ENCODE assay signal across 19 cellular contexts in genomic region chr18:36338420-36338933, GRCh38. TPM values are rescaled to one million over a fixed set of nuclear protein-coding genes. Genes with fewer than 3 reads are reported as not detected.
"Had no signal": no experiment of that assay in that cellular context is flagged by ENCODE, and none has a peak within 500 bp of the region (broad histone marks: within the 10 kb centered on the region; RNA-seq: fewer than 3 reads in every experiment).

No MANE protein-coding gene starts in this region.

- ATAC-seq: effector memory CD8-positive, alpha-beta T cell; left lung; stimulated activated memory B cell treated with anti-CD40 and anti-IgM and Interleukin-4, amounts not matched to agents 10 μg/mL and 1 μg/mL and 100 μg/mL, for 72 hours had no signal

- DNase-seq: activated CD4-positive, alpha-beta T cell treated with anti-CD3 and anti-CD28 coated beads, Interleukin-2, amount 50 U/mL, for 1 hour; activated CD4-positive, CD25-positive, alpha-beta regulatory T cell; activated naive CD4-positive, alpha-beta T cell treated with anti-CD3 and anti-CD28 coated beads, Interleukin-2, amount 50 U/mL, for 16 hours; activated T-cell treated with anti-CD3 and anti-CD28 coated beads for 4 hours; central memory CD4-positive, alpha-beta T cell; cortex of kidney; effector memory CD8-positive, alpha-beta T cell; left lung; spleen; stimulated activated CD4-positive, alpha-beta T cell treated with anti-CD3 and anti-CD28 coated beads, Interleukin-1b, Interleukin-23, amount 100 ng/mL, for 48 hours; T-helper 2 cell; tibial artery had no signal

- H3K4me3 ChIP-seq: adrenal gland, left lung, spleen, tibial artery, vagina had no signal

- FAIRE-seq: TTC549 had no signal

- H3K27me3 ChIP-seq: adrenal gland, left lung, spleen, tibial artery, vagina had no signal

- H3K9me3 ChIP-seq: adrenal gland, left lung, vagina had no signal

- H3K36me3 ChIP-seq: adrenal gland, left lung, spleen, tibial artery, vagina had no signal

- H3K27ac ChIP-seq: adrenal gland, epithelial cell of prostate, left lung, spleen, tibial artery, vagina had no signal

- H3K4me1 ChIP-seq: left lung, spleen, vagina had no signal

RNA-seq across cellular contexts. Expression of gene FHOD3, which starts 41.0 kb away (rescaled TPM):
- total RNA-seq: activated CD8-positive, alpha-beta memory T cell treated with anti-CD3 and anti-CD28 coated beads for 36 hours; activated T-helper 2 cell treated with anti-CD3 and anti-CD28 coated beads, Interferon-gamma antibody, Interleukin-2, Interleukin-4, amounts not matched to agents 10 μg/mL and 5 μg/mL and 100 μg/mL, durations not matched to agents 14 hours and 24 hours and 36 hours had no signal
